In genomic region chr19:29623726-29624488, GRCh38 we compare ENCODE assay signal across 11 cellular contexts.
A peak's percentile ranks its signal among the peaks of the same experiment; 100 is the strongest.
DNase-seq lines count a peak whose midpoint lies in the region; ATAC-seq and TF ChIP-seq lines count a peak whose summit lies in the region.
"Had no signal": no experiment of that assay in that cellular context is flagged by ENCODE, and none has a peak within 500 bp of the region (broad histone marks: within the 10 kb centered on the region; RNA-seq: fewer than 3 reads in every experiment).

No MANE protein-coding gene starts in this region.

- H3K9me3 Mint-ChIP-seq in T-helper 1 cell treated with Interleukin-12 subunit alpha and Interleukin-12 subunit beta and Interleukin-4 antibody, amounts not matched to agents 30 μg/mL and 1 μg/mL, for 36 hours, result no peaks in the 10 kb centered on the region
- H3K9me3 Mint-ChIP-seq in activated naive CD8-positive, alpha-beta T cell (ENCODE audit: low read depth), result no peaks in the 10 kb centered on the region

- no peaks in the 10 kb centered on the region for H3K36me3 Mint-ChIP-seq in T-helper 1 cell treated with Interleukin-12 subunit alpha and Interleukin-12 subunit beta and Interleukin-4 antibody, amounts not matched to agents 30 μg/mL and 1 μg/mL, for 36 hours (ENCODE audit: low read depth)
- no peaks in the 10 kb centered on the region for H3K36me3 Mint-ChIP-seq in activated naive CD8-positive, alpha-beta T cell

- H3K4me3 Mint-ChIP-seq in T-helper 1 cell treated with Interleukin-12 subunit alpha and Interleukin-12 subunit beta and Interleukin-4 antibody, amounts not matched to agents 30 μg/mL and 1 μg/mL, for 36 hours, result peak overlapping the region; percentile 71
- peak overlapping the region; percentile 73 for H3K4me3 Mint-ChIP-seq in activated naive CD8-positive, alpha-beta T cell

- TF ChIP-seq CTCF in GM12865 (IDR thresholded peaks at IDR 0.05; ENCODE audit: insufficient read depth, low read depth, low read length, missing control alignments), result no peak

- H3K4me1 Mint-ChIP-seq in T-helper 1 cell treated with Interleukin-12 subunit alpha and Interleukin-12 subunit beta and Interleukin-4 antibody, amounts not matched to agents 30 μg/mL and 1 μg/mL, for 36 hours (ENCODE audit: low read depth), result peaks cover 39% of the 10 kb centered on the region
- peaks cover 46% of the 10 kb centered on the region for H3K4me1 Mint-ChIP-seq in activated naive CD8-positive, alpha-beta T cell (ENCODE audit: low read depth)

- no peak for ATAC-seq in GM19324 (IDR thresholded peaks at IDR 0.05; ENCODE audit: low FRiP score, unreplicated experiment)
- ATAC-seq: HepG2 had no signal

- H3K4me3 ChIP-seq in GM12865 (ENCODE audit: low read depth, low read length), result peak overlapping the region; percentile 48

- H3K27ac Mint-ChIP-seq in T-helper 1 cell treated with Interleukin-12 subunit alpha and Interleukin-12 subunit beta and Interleukin-4 antibody, amounts not matched to agents 30 μg/mL and 1 μg/mL, for 36 hours, result peak overlapping the region; percentile 73
- peak overlapping the region; percentile 66 for H3K27ac Mint-ChIP-seq in activated naive CD8-positive, alpha-beta T cell

- peak; percentile 75 for DNase-seq in GM12865 (ENCODE audit: low read depth)
- peak; percentile 79 for DNase-seq in stimulated activated CD4-positive, alpha-beta T cell treated with anti-CD3 and anti-CD28 coated beads, Interleukin-1b, Interleukin-23, amount 100 ng/mL, for 48 hours
- DNase-seq in cerebellar nuclear complex (lab: John Stamatoyannopoulos, UW), result no peak
- no peak for DNase-seq in DMS 273 treated with DMSO at 0.1 percent for 48 hours (lab: John Stamatoyannopoulos, UW)
- DNase-seq in Ammon's horn (ENCODE audit: low spot score), result no peak
- DNase-seq: caudate nucleus, NCI-H2029 treated with DMSO at 0.1 percent for 48 hours had no signal

- H3K27me3 Mint-ChIP-seq in T-helper 1 cell treated with Interleukin-12 subunit alpha and Interleukin-12 subunit beta and Interleukin-4 antibody, amounts not matched to agents 30 μg/mL and 1 μg/mL, for 36 hours (ENCODE audit: low read depth), result no peaks in the 10 kb centered on the region
- no peaks in the 10 kb centered on the region for H3K27me3 Mint-ChIP-seq in activated naive CD8-positive, alpha-beta T cell

Comparison
In these comparisons a context has a peak if more than half of its experiments do, and no peak if none do; other contexts are left out.
1. DNase-seq: peak in GM12865 (single experiment) and stimulated activated CD4-positive, alpha-beta T cell treated with anti-CD3 and anti-CD28 coated beads, Interleukin-1b, Interleukin-23, amount 100 ng/mL, for 48 hours (single experiment); none in cerebellar nuclear complex (0 of 2), DMS 273 treated with DMSO at 0.1 percent for 48 hours (single experiment) and Ammon's horn (single experiment).